9 cellular contexts compared by ENCODE assay signal in genomic region chr18:25561923-25562322, GRCh38.
DNase-seq lines count a peak whose midpoint lies in the region; ATAC-seq, FAIRE-seq and TF ChIP-seq lines count a peak whose summit lies in the region.
"Had no signal": no experiment of that assay in that cellular context is flagged by ENCODE, and none has a peak within 500 bp of the region (broad histone marks: within the 10 kb centered on the region; RNA-seq: fewer than 3 reads in every experiment).

No MANE protein-coding gene starts in this region.

- FAIRE-seq in GM19239 (lab: Jason Lieb, UNC): no peak
- FAIRE-seq: pancreas had no signal

- ATAC-seq in Right ventricle myocardium inferior: no peak
- ATAC-seq: pancreas had no signal

- DNase-seq in stimulated activated CD4-positive, alpha-beta T cell treated with anti-CD3 and anti-CD28 coated beads, Interleukin-15, amount 100 ng/mL, for 24 hours: peak; percentile 5
- no peak for DNase-seq in stimulated activated CD4-positive, alpha-beta T cell treated with anti-CD3 and anti-CD28 coated beads, Interleukin-2, amount 100 ng/mL, for 48 hours
- DNase-seq in NCI-H69 (lab: John Stamatoyannopoulos, UW): peak; percentile 45
- no peak for DNase-seq in epithelial cell of proximal tubule (ENCODE audit: low read depth)
- no peak for DNase-seq in NCI-H1694 (lab: John Stamatoyannopoulos, UW)
- DNase-seq in NCI-H1105 treated with DMSO at 0.1 percent for 48 hours (lab: John Stamatoyannopoulos, UW): no peak
- DNase-seq in Right ventricle myocardium inferior (ENCODE audit: missing footprints): no peak
- no peak for DNase-seq in GM19239 (ENCODE audit: insufficient read length, low spot score)
- DNase-seq: pancreas had no signal

- peak; percentile 53 for TF ChIP-seq CTCF in epithelial cell of proximal tubule (conservative IDR thresholded peaks at IDR 0.05; ENCODE audit: low read depth, low read length)

- no peak overlapping the region for H3K4me3 ChIP-seq in epithelial cell of proximal tubule (ENCODE audit: low read depth, low read length)
- H3K4me3 ChIP-seq: pancreas had no signal

- intact Hi-C loops in Right ventricle myocardium inferior (cut with DNase I): no loop called here

Comparison
In these comparisons a context has a peak if more than half of its experiments do, and no peak if none do; other contexts are left out.
1. DNase-seq: peak in stimulated activated CD4-positive, alpha-beta T cell treated with anti-CD3 and anti-CD28 coated beads, Interleukin-15, amount 100 ng/mL, for 24 hours (single experiment) and NCI-H69 (single experiment); none in stimulated activated CD4-positive, alpha-beta T cell treated with anti-CD3 and anti-CD28 coated beads, Interleukin-2, amount 100 ng/mL, for 48 hours (0 of 2), epithelial cell of proximal tubule (single experiment), NCI-H1694 (single experiment), NCI-H1105 treated with DMSO at 0.1 percent for 48 hours (single experiment), Right ventricle myocardium inferior (single experiment) and GM19239 (single experiment).